Comparison of ENCODE assay signal across 26 cellular contexts in genomic region chr3:4419920-4420319, GRCh38.
"Had no signal": no experiment of that assay in that cellular context is flagged by ENCODE, and none has a peak within 500 bp of the region (broad histone marks: within the 10 kb centered on the region; RNA-seq: fewer than 3 reads in every experiment).

No MANE protein-coding gene starts in this region.

- H3K36me3 ChIP-seq: ovary, vagina had no signal

- FAIRE-seq: islet of Langerhans, kidney had no signal

- H3K27ac Mint-ChIP-seq: stimulated activated naive B cell treated with anti-CD40 and anti-IgM and Interleukin-4, amounts not matched to agents 10 μg/mL and 1 μg/mL and 100 μg/mL, for 72 hours had no signal

- H3K27me3 Mint-ChIP-seq: naive thymus-derived CD8-positive, alpha-beta T cell; progenitor cell of endocrine pancreas; stimulated activated naive B cell treated with anti-CD40 and anti-IgM and Interleukin-4, amounts not matched to agents 10 μg/mL and 1 μg/mL and 100 μg/mL, for 72 hours had no signal

- H3K27me3 ChIP-seq: left lung, ovary, right atrium auricular region, stomach, testis, thyroid gland, transverse colon, upper lobe of left lung, vagina had no signal

- DNase-seq: immature natural killer cell; kidney; left colon; left lung; lower lobe of right lung; mammary epithelial cell; mesenchymal stem cell; naive thymus-derived CD8-positive, alpha-beta T cell; ovary; stimulated activated CD4-positive, alpha-beta T cell treated with anti-CD3 and anti-CD28 coated beads, Interleukin-12 subunit alpha, Interleukin-12 subunit beta, amount 100 ng/mL, for 4 hours; stimulated activated CD4-positive, alpha-beta T cell treated with anti-CD3 and anti-CD28 coated beads, Interleukin-15, amount 100 ng/mL, for 24 hours; stimulated activated CD4-positive, alpha-beta T cell treated with anti-CD3 and anti-CD28 coated beads, Interleukin-2, amount 100 ng/mL, for 24 hours; stimulated activated CD4-positive, alpha-beta T cell treated with anti-CD3 and anti-CD28 coated beads, Interleukin-4, amount 100 ng/mL, for 1 hour; stimulated activated naive B cell treated with anti-CD40 and anti-IgM and Interleukin-4, amounts not matched to agents 10 μg/mL and 1 μg/mL and 100 μg/mL, for 72 hours; stimulated activated naive CD8-positive, alpha-beta T cell treated with anti-CD3 and anti-CD28 coated beads, Interleukin-15, Interleukin-2, amounts not matched to agents 100 U/mL and 50 U/mL, for 24 hours; stomach; testis; thyroid gland; transverse colon; upper lobe of left lung had no signal

- ATAC-seq: left colon; left lung; lower lobe of right lung; naive thymus-derived CD8-positive, alpha-beta T cell; sciatic nerve; stimulated activated naive B cell treated with anti-CD40 and anti-IgM and Interleukin-4, amounts not matched to agents 10 μg/mL and 1 μg/mL and 100 μg/mL, for 72 hours; stimulated activated naive CD8-positive, alpha-beta T cell treated with anti-CD3 and anti-CD28 coated beads, Interleukin-15, Interleukin-2, amounts not matched to agents 100 U/mL and 50 U/mL, for 24 hours had no signal

- H3K4me1 Mint-ChIP-seq: immature natural killer cell had no signal

- H3K4me3 Mint-ChIP-seq: immature natural killer cell; naive thymus-derived CD8-positive, alpha-beta T cell; stimulated activated naive B cell treated with anti-CD40 and anti-IgM and Interleukin-4, amounts not matched to agents 10 μg/mL and 1 μg/mL and 100 μg/mL, for 72 hours had no signal

- H3K9me3 ChIP-seq: left lung, lower lobe of right lung, ovary, right atrium auricular region, stomach, testis, thyroid gland, transverse colon, upper lobe of left lung, vagina had no signal

- H3K27ac ChIP-seq: left lung, lower lobe of right lung, ovary, right atrium auricular region, stomach, testis, thyroid gland, transverse colon, upper lobe of left lung, vagina had no signal

- H3K4me3 ChIP-seq: left lung, lower lobe of right lung, ovary, right atrium auricular region, skin epidermis, stomach, testis, thyroid gland, transverse colon, upper lobe of left lung, vagina had no signal

- H3K9me3 Mint-ChIP-seq: immature natural killer cell; naive thymus-derived CD8-positive, alpha-beta T cell; stimulated activated naive B cell treated with anti-CD40 and anti-IgM and Interleukin-4, amounts not matched to agents 10 μg/mL and 1 μg/mL and 100 μg/mL, for 72 hours had no signal

- H3K4me1 ChIP-seq: lower lobe of right lung, testis, thyroid gland, transverse colon had no signal
